ENCODE assay signal across 25 cellular contexts in the genomic region with DNA sequence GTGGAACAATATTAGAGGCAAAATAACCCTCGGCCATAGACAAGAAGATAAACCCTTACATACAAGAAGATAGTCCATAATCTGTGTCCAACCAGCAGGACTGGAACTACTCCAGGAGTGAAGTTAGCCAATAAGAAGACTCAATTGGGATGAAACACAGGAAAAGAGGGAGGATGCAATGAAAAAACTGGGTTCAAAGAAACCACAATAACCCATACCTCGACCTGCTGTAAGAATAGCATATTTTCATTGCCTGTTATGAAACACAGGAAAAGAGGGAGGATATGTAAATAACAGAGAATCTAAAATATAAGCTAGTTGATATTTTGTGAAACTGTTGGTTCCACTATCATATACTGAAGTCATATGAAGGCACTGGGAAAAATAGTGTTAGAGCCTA.
"Had no signal": no experiment of that assay in that cellular context is flagged by ENCODE, and none has a peak within 500 bp of the region (broad histone marks: within the 10 kb centered on the region; RNA-seq: fewer than 3 reads in every experiment).

No MANE protein-coding gene starts in this region.

- H3K36me3 ChIP-seq: esophagus muscularis mucosa, gastrocnemius medialis, heart right ventricle, left lung, lower lobe of right lung had no signal

- FAIRE-seq: colon, endometrium, islet of Langerhans, keratinocyte had no signal

- DNase-seq: dermis blood vessel endothelial cell; effector CD8-positive, alpha-beta T cell; effector memory CD8-positive, alpha-beta T cell; endodermal cell; foreskin fibroblast; foreskin melanocyte; gastrocnemius medialis; glutamatergic neuron; head of caudate nucleus; heart right ventricle; hippocampal formation; left cardiac atrium; left lung; left ventricle myocardium superior; lower lobe of right lung; mesenchymal stem cell; mucosa of descending colon; naive B cell; naive thymus-derived CD8-positive, alpha-beta T cell had no signal

- H3K27ac ChIP-seq: coronary artery, esophagus muscularis mucosa, gastrocnemius medialis, heart right ventricle, left lung, lower lobe of right lung had no signal

- H3K27me3 ChIP-seq: esophagus muscularis mucosa, gastrocnemius medialis, heart right ventricle, left lung had no signal

- ATAC-seq: effector memory CD8-positive, alpha-beta T cell; gastrocnemius medialis; heart right ventricle; left cardiac atrium; left lung; left ventricle myocardium superior; lower lobe of right lung; mucosa of descending colon; naive thymus-derived CD8-positive, alpha-beta T cell had no signal

- H3K4me3 ChIP-seq: coronary artery, esophagus muscularis mucosa, gastrocnemius medialis, heart right ventricle, left lung, lower lobe of right lung, mucosa of descending colon had no signal

- H3K4me1 ChIP-seq: esophagus muscularis mucosa, gastrocnemius medialis, heart right ventricle, left lung, lower lobe of right lung had no signal

- H3K9me3 ChIP-seq: esophagus muscularis mucosa, gastrocnemius medialis, heart right ventricle, left lung, lower lobe of right lung, mucosa of descending colon had no signal
